In genomic region chr14:102363182-102363952, GRCh38 we compare ENCODE assay signal across 1 cellular context.
TF ChIP-seq lines count a peak whose summit lies in the region.

No MANE protein-coding gene starts in this region.

TF ChIP-seq in HepG2, 621 proteins besides CTCF, POLR2A, EP300 and RAD21 (continued from another document):
- TF ChIP-seq SNAPC4 (CRISPR knock-in tag; IDR thresholded peaks at IDR 0.05) (0 out of 2 replicates have a peak, but pooled peaks have one; percentile 23), TFE3 (CRISPR knock-in tag; IDR thresholded peaks at IDR 0.05) (no peak), ZNF598 (CRISPR knock-in tag; IDR thresholded peaks at IDR 0.05; ENCODE audit: borderline replicate concordance) (no peak), NR1H2 (CRISPR knock-in tag; IDR thresholded peaks at IDR 0.05; ENCODE audit: borderline replicate concordance, low read depth) (0 out of 2 replicates have a peak, but pooled peaks have one; percentile 52), ZNF335 (CRISPR knock-in tag; IDR thresholded peaks at IDR 0.05) (no peak), ZNF589 (CRISPR knock-in tag; conservative IDR thresholded peaks at IDR 0.05) (peak; percentile 39; the same call in 1 of the 2 replicates), ZNF296 (CRISPR knock-in tag; conservative IDR thresholded peaks at IDR 0.05) (no peak), ETV5 (CRISPR knock-in tag; IDR thresholded peaks at IDR 0.05; ENCODE audit: borderline replicate concordance) (no peak), ZFY (CRISPR knock-in tag; IDR thresholded peaks at IDR 0.05) (peak; percentile 53), BATF2 (CRISPR knock-in tag; IDR thresholded peaks at IDR 0.05) (0 out of 2 replicates have a peak, but pooled peaks have one; percentile 34), NFE2L1 (CRISPR knock-in tag; IDR thresholded peaks at IDR 0.05; ENCODE audit: borderline replicate concordance) (no peak)
